In genomic region chr3:50635066-50635465, GRCh38 we compare ENCODE assay signal across 21 cellular contexts.
"Had no signal": no experiment of that assay in that cellular context is flagged by ENCODE, and none has a peak within 500 bp of the region (broad histone marks: within the 10 kb centered on the region; RNA-seq: fewer than 3 reads in every experiment).

No MANE protein-coding gene starts in this region.

- H3K9me3 ChIP-seq: lower lobe of right lung, SK-N-SH, suprapubic skin, vagina had no signal

- H3K36me3 Mint-ChIP-seq: brain; natural killer cell treated with Interleukin-12 subunit alpha and Interleukin-12 subunit beta and Interleukin-15 and Interleukin-18, amount 100 ng/mL, for 72 hours had no signal

- ATAC-seq: left colon; lower lobe of right lung; natural killer cell treated with Interleukin-12 subunit alpha and Interleukin-12 subunit beta and Interleukin-15 and Interleukin-18, amount 100 ng/mL, for 72 hours; stimulated activated naive CD8-positive, alpha-beta T cell treated with anti-CD3 and anti-CD28 coated beads, Interleukin-15, Interleukin-2, amounts not matched to agents 100 U/mL and 50 U/mL, for 24 hours had no signal

- H3K27ac ChIP-seq: lower lobe of right lung, suprapubic skin, vagina had no signal

- H3K4me3 Mint-ChIP-seq: activated CD4-positive, alpha-beta T cell treated with anti-CD3 and anti-CD28 coated beads, Interleukin-2, amount 10 ng/mL, durations not matched to agents 7 days and 5 days; brain; natural killer cell treated with Interleukin-12 subunit alpha and Interleukin-12 subunit beta and Interleukin-15 and Interleukin-18, amount 100 ng/mL, for 72 hours had no signal

- H3K27me3 Mint-ChIP-seq: activated CD4-positive, alpha-beta T cell treated with anti-CD3 and anti-CD28 coated beads, Interleukin-2, amount 10 ng/mL, durations not matched to agents 7 days and 5 days; brain; natural killer cell treated with Interleukin-12 subunit alpha and Interleukin-12 subunit beta and Interleukin-15 and Interleukin-18, amount 100 ng/mL, for 72 hours had no signal

- H3K9me3 Mint-ChIP-seq: activated CD4-positive, alpha-beta T cell treated with anti-CD3 and anti-CD28 coated beads, Interleukin-2, amount 10 ng/mL, durations not matched to agents 7 days and 5 days; natural killer cell treated with Interleukin-12 subunit alpha and Interleukin-12 subunit beta and Interleukin-15 and Interleukin-18, amount 100 ng/mL, for 72 hours had no signal

- DNase-seq: activated CD4-positive, alpha-beta T cell treated with anti-CD3 and anti-CD28 coated beads, Interleukin-2, amount 10 ng/mL, durations not matched to agents 7 days and 5 days; activated CD4-positive, CD25-positive, alpha-beta regulatory T cell; activated gamma-delta T cell; anterior cingulate cortex; caudate nucleus; erythroblast; foreskin melanocyte; glutamatergic neuron; hippocampal formation; left colon; lower lobe of right lung; occipital lobe; SK-N-SH; stimulated activated CD4-positive, alpha-beta T cell treated with anti-CD3 and anti-CD28 coated beads, Interleukin-2, amount 100 ng/mL, for 24 hours; stimulated activated naive CD8-positive, alpha-beta T cell treated with anti-CD3 and anti-CD28 coated beads, Interleukin-15, Interleukin-2, amounts not matched to agents 100 U/mL and 50 U/mL, for 24 hours; T-helper 9 cell; trophoblast cell had no signal

- H3K27ac Mint-ChIP-seq: activated CD4-positive, alpha-beta T cell treated with anti-CD3 and anti-CD28 coated beads, Interleukin-2, amount 10 ng/mL, durations not matched to agents 7 days and 5 days; brain; natural killer cell treated with Interleukin-12 subunit alpha and Interleukin-12 subunit beta and Interleukin-15 and Interleukin-18, amount 100 ng/mL, for 72 hours had no signal

- H3K27me3 ChIP-seq: suprapubic skin, vagina had no signal
